20 cellular contexts compared by ENCODE assay signal in genomic region chr5:173915310-173916005, GRCh38. TPM values are rescaled to one million over a fixed set of nuclear protein-coding genes. Genes with fewer than 3 reads are reported as not detected.
DNase-seq lines count a peak whose midpoint lies in the region; ATAC-seq and TF ChIP-seq lines count a peak whose summit lies in the region.
"Had no signal": no experiment of that assay in that cellular context is flagged by ENCODE, and none has a peak within 500 bp of the region (broad histone marks: within the 10 kb centered on the region; RNA-seq: fewer than 3 reads in every experiment).

No MANE protein-coding gene starts in this region.

- H3K27me3 ChIP-seq in HUES64 (ENCODE audit: insufficient read depth, low read length): no peaks in the 10 kb centered on the region
- H3K27me3 ChIP-seq: colonic mucosa, right lobe of liver had no signal

- DNase-seq in Ammon's horn (ENCODE audit: low spot score) (peak; percentile 19), cerebellar cortex (ENCODE audit: low spot score) (peak; percentile 58), inferior parietal cortex (ENCODE audit: extremely low spot score) (peak; percentile 50), coronary artery (ENCODE audit: low spot score) (no peak), cerebellum (ENCODE audit: low spot score) (no peak)
- DNase-seq in stimulated activated CD4-positive, alpha-beta T cell treated with anti-CD3 and anti-CD28 coated beads, Interleukin-4, amount 100 ng/mL, for 1 hour: no peak
- DNase-seq: activated CD4-positive, alpha-beta T cell treated with anti-CD3 and anti-CD28 coated beads for 48 hours; activated naive CD8-positive, alpha-beta T cell treated with anti-CD3 and anti-CD28 coated beads, Interleukin-2, amount 10 ng/mL, durations not matched to agents 7 days and 5 days; activated T-cell treated with anti-CD3 and anti-CD28 coated beads, Interleukin-2, amount 50 U/mL, for 24 hours; Calu3; colonic mucosa; NCI-H1417 treated with DMSO at 0.1 percent for 48 hours; NCI-H510A treated with DMSO at 0.1 percent for 48 hours; nephron progenitor cell; right lobe of liver; stimulated activated CD4-positive, alpha-beta T cell treated with anti-CD3 and anti-CD28 coated beads, Interleukin-4, amount 100 ng/mL, for 4 hours; T-helper 9 cell had no signal

- no peaks in the 10 kb centered on the region for H3K9me3 ChIP-seq in HUES64 (ENCODE audit: insufficient read depth, low read depth, low read length)
- H3K9me3 ChIP-seq: colonic mucosa, right lobe of liver had no signal

- ATAC-seq in GM21367 (IDR thresholded peaks at IDR 0.05; ENCODE audit: unreplicated experiment): no peak
- ATAC-seq: right lobe of liver had no signal

- H3K4me1 ChIP-seq in HUES64 (ENCODE audit: insufficient read depth, low read length): peaks cover 54% of the 10 kb centered on the region

- H3K36me3 ChIP-seq in HUES64 (ENCODE audit: insufficient read depth, low read length): no peaks in the 10 kb centered on the region
- H3K36me3 ChIP-seq: colonic mucosa had no signal

- TF ChIP-seq CTCF in coronary artery (IDR thresholded peaks at IDR 0.05): no peak

- H3K27ac ChIP-seq in HUES64 (ENCODE audit: low read depth, low read length): peak overlapping the region; percentile 86
- H3K27ac ChIP-seq in coronary artery: no peak overlapping the region
- H3K27ac ChIP-seq: colonic mucosa had no signal

- peak overlapping the region; percentile 13; the same call in 1 of the 2 replicates for H3K9ac ChIP-seq in HUES64 (ENCODE audit: low read depth, low read length)

- H3K4me3 ChIP-seq in HUES64 (ENCODE audit: low read length): no peak overlapping the region
- H3K4me3 ChIP-seq in coronary artery: no peak overlapping the region
- H3K4me3 ChIP-seq: colonic mucosa, lung, right lobe of liver had no signal

- WGBS in HUES64: 91% methylated on average over 6 of the region's 7 CpGs

RNA-seq across cellular contexts. Expression of gene CPEB4, which starts 27.3 kb away (rescaled TPM):
- polyA plus RNA-seq in HUES64 (2013, experiment 1 of 2): 4.7 TPM
- 4.1 TPM for polyA plus RNA-seq in HUES64 (2013, experiment 2 of 2)
- total RNA-seq in cerebellum: 110 TPM

Comparison
In these comparisons a context has a peak if more than half of its experiments do, and no peak if none do; other contexts are left out.
1. DNase-seq: peak in Ammon's horn (single experiment), cerebellar cortex (single experiment) and inferior parietal cortex (single experiment); none in coronary artery (single experiment), stimulated activated CD4-positive, alpha-beta T cell treated with anti-CD3 and anti-CD28 coated beads, Interleukin-4, amount 100 ng/mL, for 1 hour (single experiment) and cerebellum (single experiment).